28 cellular contexts compared by ENCODE assay signal in genomic region chr12:110157539-110157938, GRCh38.
"Had no signal": no experiment of that assay in that cellular context is flagged by ENCODE, and none has a peak within 500 bp of the region (broad histone marks: within the 10 kb centered on the region; RNA-seq: fewer than 3 reads in every experiment).

No MANE protein-coding gene starts in this region.

- H2AFZ ChIP-seq: neural progenitor cell, parathyroid adenoma had no signal

- H3K9me3 ChIP-seq: ovary, psoas muscle, testis had no signal

- H3K27me3 ChIP-seq: neural progenitor cell, ovary, spleen, suprapubic skin, testis, tibial artery, transverse colon, upper lobe of right lung, uterus had no signal

- ATAC-seq: natural killer cell; psoas muscle; right cardiac atrium; sciatic nerve; stimulated activated memory B cell treated with anti-CD40 and anti-IgM and Interleukin-4, amounts not matched to agents 10 μg/mL and 1 μg/mL and 100 μg/mL, for 72 hours; stimulated activated naive CD8-positive, alpha-beta T cell treated with anti-CD3 and anti-CD28 coated beads, Interleukin-15, amount 100 ng/mL, for 72 hours; stimulated activated naive CD8-positive, alpha-beta T cell treated with anti-CD3 and anti-CD28 coated beads, Interleukin-15, Interleukin-2, amounts not matched to agents 100 U/mL and 50 U/mL, for 24 hours; upper lobe of right lung had no signal

- H3K9ac ChIP-seq: neural progenitor cell, parathyroid adenoma had no signal

- H3K4me2 ChIP-seq: neural progenitor cell, smooth muscle cell had no signal

- DNase-seq: natural killer cell; occipital lobe; ovary; posterior cingulate gyrus; psoas muscle; right cardiac atrium; spleen; stimulated activated CD4-positive, alpha-beta T cell treated with anti-CD3 and anti-CD28 coated beads, Interleukin-12 subunit alpha, Interleukin-12 subunit beta, amount 100 ng/mL, for 4 hours; stimulated activated CD4-positive, alpha-beta T cell treated with anti-CD3 and anti-CD28 coated beads, Interleukin-1b, Interleukin-23, amount 100 ng/mL, for 48 hours; stimulated activated CD4-positive, alpha-beta T cell treated with anti-CD3 and anti-CD28 coated beads, Interleukin-4, amount 100 ng/mL, for 1 hour; stimulated activated CD4-positive, alpha-beta T cell treated with anti-CD3 and anti-CD28 coated beads, Interleukin-4, amount 100 ng/mL, for 4 hours; stimulated activated CD8-positive, alpha-beta memory T cell treated with anti-CD3 and anti-CD28 coated beads, Interleukin-4, amount 100 ng/mL, for 48 hours; stimulated activated naive CD4-positive, alpha-beta T cell; stimulated activated naive CD8-positive, alpha-beta T cell treated with anti-CD3 and anti-CD28 coated beads, Interleukin-15, amount 100 ng/mL, for 72 hours; stimulated activated naive CD8-positive, alpha-beta T cell treated with anti-CD3 and anti-CD28 coated beads, Interleukin-15, Interleukin-2, amounts not matched to agents 100 U/mL and 50 U/mL, for 24 hours; substantia nigra; testis; tibial artery; transverse colon; upper lobe of right lung; uterus had no signal

- H3K79me2 ChIP-seq: parathyroid adenoma had no signal

- H3K4me3 ChIP-seq: neural progenitor cell, ovary, psoas muscle, skin epidermis, smooth muscle cell, spleen, suprapubic skin, testis, tibial artery, transverse colon, upper lobe of right lung, uterus had no signal

- H3K36me3 ChIP-seq: ovary, uterus had no signal

- H3K4me1 ChIP-seq: parathyroid adenoma, psoas muscle, suprapubic skin, testis, transverse colon, upper lobe of right lung, uterus had no signal

- H3K27ac ChIP-seq: neural progenitor cell, ovary, parathyroid adenoma, psoas muscle, skin epidermis, spleen, suprapubic skin, testis, tibial artery, transverse colon, upper lobe of right lung, uterus had no signal
